ENCODE assay signal across 21 cellular contexts in the genomic region with DNA sequence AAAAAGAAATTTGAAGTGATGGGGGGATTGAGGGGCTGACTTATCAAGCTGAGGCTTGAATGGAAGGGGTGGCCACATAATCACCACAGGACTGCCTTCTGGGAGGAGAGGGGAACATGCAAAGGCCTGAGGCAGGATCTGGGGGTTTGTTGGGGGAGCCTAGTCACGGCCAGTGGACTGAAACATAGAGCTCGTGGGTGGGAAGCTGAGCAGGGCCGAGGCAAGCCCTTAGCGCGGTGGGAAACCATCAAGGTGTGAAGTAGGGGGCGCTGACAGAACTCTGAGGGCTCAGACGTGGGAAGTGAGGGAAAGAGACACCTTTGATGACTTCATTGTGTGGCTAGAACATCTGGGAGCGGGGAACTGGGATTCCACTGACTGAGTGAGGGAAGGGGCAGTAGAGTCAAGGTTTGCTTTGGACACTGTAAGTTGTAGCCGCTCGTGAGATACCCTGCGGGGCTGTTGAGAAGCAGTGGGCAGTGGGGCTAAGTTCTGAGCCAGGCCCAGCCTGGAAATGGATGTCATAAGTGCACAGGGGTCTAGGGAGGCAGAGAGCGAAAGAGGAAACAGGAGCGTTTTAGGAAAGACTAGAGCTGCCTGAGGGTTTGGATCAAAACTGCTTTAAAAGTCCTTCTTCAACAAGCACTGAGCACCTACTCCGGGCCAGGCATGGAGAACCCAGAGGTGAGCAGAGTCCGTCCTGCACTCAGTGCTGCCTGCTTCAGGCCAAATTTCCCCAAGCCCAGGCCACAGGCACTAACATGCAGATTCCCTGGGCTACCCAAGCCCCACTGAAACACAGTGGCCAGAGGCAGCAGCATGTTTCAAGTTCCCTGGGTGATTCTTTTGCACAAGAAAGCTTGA. TPM values are rescaled to one million over a fixed set of nuclear protein-coding genes. Genes with fewer than 3 reads are reported as not detected.
DNase-seq lines count a peak whose midpoint lies in the region; ATAC-seq, FAIRE-seq and TF ChIP-seq lines count a peak whose summit lies in the region.
"Had no signal": no experiment of that assay in that cellular context is flagged by ENCODE, and none has a peak within 500 bp of the region (broad histone marks: within the 10 kb centered on the region; RNA-seq: fewer than 3 reads in every experiment).

No MANE protein-coding gene starts in this region.

- H4K8ac ChIP-seq in mesendoderm (ENCODE audit: low read depth, low read length) = no peak overlapping the region

- H3K4me1 Mint-ChIP-seq in activated naive CD4-positive, alpha-beta T cell treated with anti-CD3 and anti-CD28 coated beads, Interleukin-2, amount 10 ng/mL, durations not matched to agents 7 days and 5 days = no peaks in the 10 kb centered on the region
- H3K4me1 Mint-ChIP-seq in astrocyte (ENCODE audit: low read depth, unreplicated experiment) (peaks cover 9% of the 10 kb centered on the region), type B pancreatic cell (ENCODE audit: unreplicated experiment) (peaks cover 4% of the 10 kb centered on the region)

- no peak overlapping the region for H2AFZ ChIP-seq in astrocyte (ENCODE audit: low read depth, low read length)
- no peak overlapping the region for H2AFZ ChIP-seq in hepatocyte

- H3K27ac Mint-ChIP-seq in activated naive CD4-positive, alpha-beta T cell treated with anti-CD3 and anti-CD28 coated beads, Interleukin-2, amount 10 ng/mL, durations not matched to agents 7 days and 5 days = peak overlapping the region; percentile 34
- H3K27ac Mint-ChIP-seq in astrocyte (ENCODE audit: unreplicated experiment) (peak overlapping the region; percentile 53), type B pancreatic cell (peak overlapping the region; percentile 39)
- H3K27ac Mint-ChIP-seq: activated T-helper 1 cell treated with anti-CD3 and anti-CD28 coated beads, Interleukin-12 subunit alpha, Interleukin-12 subunit beta, Interleukin-2, Interleukin-4 antibody, amounts not matched to agents 30 ng/mL and 10 ng/mL and 1 ng/mL, durations not matched to agents 14 hours and 24 hours and 36 hours; CD4-positive, alpha-beta T cell had no signal

- H2AK5ac ChIP-seq in mesendoderm (ENCODE audit: low read length) = no peak overlapping the region

- no peak overlapping the region for H2BK5ac ChIP-seq in mesendoderm (ENCODE audit: low read length)

- H4K5ac ChIP-seq in mesendoderm (ENCODE audit: low read length) = no peak overlapping the region

- WGBS in mesendoderm (ENCODE audit: extremely low coverage, insufficient coverage, low lambda C conversion rate) = no CpG with 5 or more reads among the region's 15 CpGs
- 76% methylated on average over 15 of the region's 15 CpGs for WGBS in hepatocyte (ENCODE audit: low lambda C conversion rate, missing lambda C conversion rate)

- H3K27ac ChIP-seq in astrocyte (ENCODE audit: low read depth, low read length) = no peak overlapping the region
- no peak overlapping the region for H3K27ac ChIP-seq in mesendoderm (ENCODE audit: low read depth, low read length)
- no peak overlapping the region for H3K27ac ChIP-seq in hepatocyte
- H3K27ac ChIP-seq: gastroesophageal sphincter, left ventricle myocardium inferior, suprapubic skin had no signal

- TF ChIP-seq CTCF in astrocyte (IDR thresholded peaks at IDR 0.05; ENCODE audit: insufficient read depth, low read depth, low read length) (no peak), type B pancreatic cell (conservative IDR thresholded peaks at IDR 0.05) (no peak), hepatocyte (IDR thresholded peaks at IDR 0.05; ENCODE audit: poor library complexity) (no peak)

- H3K9me3 ChIP-seq in astrocyte (ENCODE audit: insufficient read depth, low read depth, low read length) (no peaks in the 10 kb centered on the region), hepatocyte (ENCODE audit: low read depth) (no peaks in the 10 kb centered on the region)
- H3K9me3 ChIP-seq: gastroesophageal sphincter, left ventricle myocardium inferior, MG63, suprapubic skin had no signal

- no peaks in the 10 kb centered on the region for H3K79me1 ChIP-seq in mesendoderm (ENCODE audit: low read length)

- CTCF ChIA-PET in activated naive CD4-positive, alpha-beta T cell treated with anti-CD3 and anti-CD28 coated beads, Interleukin-2, amount 10 ng/mL, durations not matched to agents 7 days and 5 days (lab: Charles Lee) = no interaction called here

- H3K36me3 Mint-ChIP-seq in activated naive CD4-positive, alpha-beta T cell treated with anti-CD3 and anti-CD28 coated beads, Interleukin-2, amount 10 ng/mL, durations not matched to agents 7 days and 5 days = no peaks in the 10 kb centered on the region
- H3K36me3 Mint-ChIP-seq in astrocyte (ENCODE audit: low read depth, unreplicated experiment) = peaks cover 8% of the 10 kb centered on the region
- no peaks in the 10 kb centered on the region for H3K36me3 Mint-ChIP-seq in type B pancreatic cell

- H2BK120ac ChIP-seq in mesendoderm (ENCODE audit: low read depth, low read length) = no peak overlapping the region

- no peak overlapping the region for H3K56ac ChIP-seq in mesendoderm (ENCODE audit: low read length)

- H3K18ac ChIP-seq in mesendoderm (ENCODE audit: low read length) = no peak overlapping the region

- no peak for DNase-seq in activated naive CD4-positive, alpha-beta T cell treated with anti-CD3 and anti-CD28 coated beads, Interleukin-2, amount 10 ng/mL, durations not matched to agents 7 days and 5 days
- no peak for DNase-seq in activated naive CD4-positive, alpha-beta T cell treated with Interleukin-2 at 50 U/mL for 16 hours
- DNase-seq in astrocyte (ENCODE audit: low read depth) = no peak
- peak; percentile 65 for DNase-seq in mesendoderm
- no peak for DNase-seq in type B pancreatic cell (ENCODE audit: extremely low spot score, unreplicated experiment)
- no peak for DNase-seq in HuH-7.5 (ENCODE audit: low spot score)
- no peak for DNase-seq in hepatocyte (ENCODE audit: low spot score)
- DNase-seq: activated CD4-positive, alpha-beta T cell treated with anti-CD3 and anti-CD28 coated beads for 48 hours; CD4-positive, alpha-beta T cell; left ventricle myocardium inferior; MG63; NCI-H187; NCI-H226; NK-92 treated with Interleukin-12 subunit alpha and Interleukin-12 subunit beta, amount 100 ng/mL, for 24 hours; RPMI8226 had no signal

- FAIRE-seq in astrocyte (lab: Jason Lieb, UNC) = no peak
- FAIRE-seq: GM12892 had no signal

- H4K20me1 ChIP-seq in astrocyte (ENCODE audit: insufficient read depth, low read length) = no peaks in the 10 kb centered on the region
- no peaks in the 10 kb centered on the region for H4K20me1 ChIP-seq in hepatocyte (ENCODE audit: insufficient read depth, poor library complexity, severe bottlenecking)

- peaks cover 7% of the 10 kb centered on the region for H3K27me3 Mint-ChIP-seq in activated naive CD4-positive, alpha-beta T cell treated with anti-CD3 and anti-CD28 coated beads, Interleukin-2, amount 10 ng/mL, durations not matched to agents 7 days and 5 days
- no peaks in the 10 kb centered on the region for H3K27me3 Mint-ChIP-seq in astrocyte (ENCODE audit: low read depth, unreplicated experiment)
- H3K27me3 Mint-ChIP-seq in type B pancreatic cell = no peaks in the 10 kb centered on the region

- no peak overlapping the region for H2BK15ac ChIP-seq in mesendoderm (replicated peaks; ENCODE audit: low read depth)

- H3K4me1 ChIP-seq in astrocyte (ENCODE audit: insufficient read depth, low read length) (no peaks in the 10 kb centered on the region), mesendoderm (ENCODE audit: control insufficient read depth, low read depth, low read length) (no peaks in the 10 kb centered on the region), hepatocyte (ENCODE audit: insufficient read depth) (peaks cover 4% of the 10 kb centered on the region)
- H3K4me1 ChIP-seq: gastroesophageal sphincter, left ventricle myocardium inferior had no signal

- H3K27me3 ChIP-seq in astrocyte (ENCODE audit: insufficient read depth, low read length) = no peaks in the 10 kb centered on the region
- H3K27me3 ChIP-seq in mesendoderm (ENCODE audit: insufficient read depth, low read length, poor library complexity) = no peaks in the 10 kb centered on the region
- no peaks in the 10 kb centered on the region for H3K27me3 ChIP-seq in hepatocyte
- H3K27me3 ChIP-seq: gastroesophageal sphincter, MG63, suprapubic skin had no signal

- no peak overlapping the region for H3K23ac ChIP-seq in mesendoderm (ENCODE audit: low read length)

- ATAC-seq in HG03159 (IDR thresholded peaks at IDR 0.05; ENCODE audit: unreplicated experiment) = no peak
- ATAC-seq: gastroesophageal sphincter, HCT116 had no signal

- H3K4me2 ChIP-seq in astrocyte (ENCODE audit: low read length) (no peak overlapping the region), mesendoderm (ENCODE audit: low read length) (no peak overlapping the region), hepatocyte (no peak overlapping the region)

- H3K9ac ChIP-seq in astrocyte (ENCODE audit: low read length) = no peak overlapping the region
- no peak overlapping the region for H3K9ac ChIP-seq in mesendoderm (ENCODE audit: low read length)

- no peak overlapping the region for H3K4ac ChIP-seq in mesendoderm (ENCODE audit: low read depth, low read length)

- H3K79me2 ChIP-seq in astrocyte (ENCODE audit: insufficient read depth, low read length) = no peaks in the 10 kb centered on the region
- no peaks in the 10 kb centered on the region for H3K79me2 ChIP-seq in mesendoderm (ENCODE audit: control insufficient read depth, insufficient read depth, low read length)
- H3K79me2 ChIP-seq in hepatocyte = no peaks in the 10 kb centered on the region

- H3K4me3 ChIP-seq in astrocyte (ENCODE audit: insufficient read depth, low read depth, low read length) = no peak overlapping the region
- no peak overlapping the region for H3K4me3 ChIP-seq in mesendoderm (ENCODE audit: low read length)
- no peak overlapping the region for H3K4me3 ChIP-seq in hepatocyte
- H3K4me3 ChIP-seq: gastroesophageal sphincter, left ventricle myocardium inferior, MG63, suprapubic skin had no signal

- no peaks in the 10 kb centered on the region for H3K9me3 Mint-ChIP-seq in activated naive CD4-positive, alpha-beta T cell treated with anti-CD3 and anti-CD28 coated beads, Interleukin-2, amount 10 ng/mL, durations not matched to agents 7 days and 5 days
- no peaks in the 10 kb centered on the region for H3K9me3 Mint-ChIP-seq in astrocyte (ENCODE audit: unreplicated experiment)
- no peaks in the 10 kb centered on the region for H3K9me3 Mint-ChIP-seq in type B pancreatic cell
- H3K9me3 Mint-ChIP-seq: activated T-helper 1 cell treated with anti-CD3 and anti-CD28 coated beads, Interleukin-12 subunit alpha, Interleukin-12 subunit beta, Interleukin-2, Interleukin-4 antibody, amounts not matched to agents 30 ng/mL and 10 ng/mL and 1 ng/mL, durations not matched to agents 14 hours and 24 hours and 36 hours; CD4-positive, alpha-beta T cell had no signal

- no peak overlapping the region for H3K4me3 Mint-ChIP-seq in activated naive CD4-positive, alpha-beta T cell treated with anti-CD3 and anti-CD28 coated beads, Interleukin-2, amount 10 ng/mL, durations not matched to agents 7 days and 5 days
- H3K4me3 Mint-ChIP-seq in astrocyte (ENCODE audit: unreplicated experiment) (peak overlapping the region; percentile 37), type B pancreatic cell (no peak overlapping the region)
- H3K4me3 Mint-ChIP-seq: activated T-helper 1 cell treated with anti-CD3 and anti-CD28 coated beads, Interleukin-12 subunit alpha, Interleukin-12 subunit beta, Interleukin-2, Interleukin-4 antibody, amounts not matched to agents 30 ng/mL and 10 ng/mL and 1 ng/mL, durations not matched to agents 14 hours and 24 hours and 36 hours; CD4-positive, alpha-beta T cell had no signal

- no peaks in the 10 kb centered on the region for H3K9me2 ChIP-seq in hepatocyte (replicated peaks; ENCODE audit: insufficient read depth)

- H3K36me3 ChIP-seq in astrocyte (ENCODE audit: insufficient read depth, low read length) = no peaks in the 10 kb centered on the region
- H3K36me3 ChIP-seq in mesendoderm (ENCODE audit: control insufficient read depth, insufficient read depth, low read length) = no peaks in the 10 kb centered on the region
- H3K36me3 ChIP-seq in hepatocyte (replicated peaks; ENCODE audit: insufficient read depth, low read depth) = no peaks in the 10 kb centered on the region
- H3K36me3 ChIP-seq: gastroesophageal sphincter, left ventricle myocardium inferior, suprapubic skin had no signal

RNA-seq across cellular contexts. Expression of a gene that starts 0.7 kb away (rescaled TPM):
- 2.1 and 3.1 TPM in 2 replicates for total RNA-seq in astrocyte
- 0.86 TPM for polyA plus RNA-seq in mesendoderm (2013, experiment 1 of 2)
- 0.46 TPM for polyA plus RNA-seq in mesendoderm (2013, experiment 2 of 2)
- total RNA-seq in type B pancreatic cell (ENCODE audit: low replicate concordance) = 7.1 and 28.9 TPM in 2 replicates
- total RNA-seq in hepatocyte = 1.4 and 2.2 TPM in 2 replicates
- 5.9 and 7.5 TPM in 2 replicates for polyA plus RNA-seq in hepatocyte
